Comparison of ENCODE assay signal across 1 cellular context in the genomic region with DNA sequence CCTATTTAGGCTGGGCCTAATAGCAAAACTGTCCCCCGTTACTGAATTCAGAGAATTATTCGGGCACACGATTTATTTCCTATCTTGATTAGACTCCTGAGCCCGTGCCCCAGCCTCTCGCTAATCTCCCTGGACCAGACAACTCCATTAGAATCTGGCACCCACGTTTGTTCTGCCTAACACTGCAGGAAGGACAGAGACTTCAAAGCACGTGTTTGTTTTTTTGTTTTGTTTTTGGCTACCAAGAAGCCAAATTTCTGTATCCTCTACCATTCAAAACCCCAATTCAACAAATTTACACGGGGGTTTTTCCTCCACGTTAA.
TF ChIP-seq lines count a peak whose summit lies in the region.

No MANE protein-coding gene starts in this region.

TF ChIP-seq in H1, 55 proteins besides CTCF, POLR2A, EP300 and RAD21:
- TF ChIP-seq CBX8 (IDR thresholded peaks at IDR 0.05; ENCODE audit: borderline replicate concordance, low read depth, low read length) (no peak), SIN3A (conservative IDR thresholded peaks at IDR 0.05 in 1 of 2, IDR thresholded peaks at IDR 0.05 in 1 of 2; ENCODE audit: low read depth in 1 of 2, low read length in 2 of 2) (no peak), RFX5 (IDR thresholded peaks at IDR 0.05; ENCODE audit: borderline replicate concordance, low read depth, low read length) (no peak), BACH1 (IDR thresholded peaks at IDR 0.05; ENCODE audit: low read length) (no peak), RXRA (IDR thresholded peaks at IDR 0.05; ENCODE audit: insufficient read depth, low read depth, low read length) (no peak), SP4 (IDR thresholded peaks at IDR 0.05; ENCODE audit: low read length) (no peak), RNF2 (IDR thresholded peaks at IDR 0.05; ENCODE audit: borderline replicate concordance, low read depth, low read length, missing control alignments, poor library complexity, severe bottlenecking) (no peak)
- TF ChIP-seq, protein P1, sequence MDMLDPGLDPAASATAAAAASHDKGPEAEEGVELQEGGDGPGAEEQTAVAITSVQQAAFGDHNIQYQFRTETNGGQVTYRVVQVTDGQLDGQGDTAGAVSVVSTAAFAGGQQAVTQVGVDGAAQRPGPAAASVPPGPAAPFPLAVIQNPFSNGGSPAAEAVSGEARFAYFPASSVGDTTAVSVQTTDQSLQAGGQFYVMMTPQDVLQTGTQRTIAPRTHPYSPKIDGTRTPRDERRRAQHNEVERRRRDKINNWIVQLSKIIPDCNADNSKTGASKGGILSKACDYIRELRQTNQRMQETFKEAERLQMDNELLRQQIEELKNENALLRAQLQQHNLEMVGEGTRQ (IDR thresholded peaks at IDR 0.05; ENCODE audit: low read length) = no peak
- TF ChIP-seq, protein P2, sequence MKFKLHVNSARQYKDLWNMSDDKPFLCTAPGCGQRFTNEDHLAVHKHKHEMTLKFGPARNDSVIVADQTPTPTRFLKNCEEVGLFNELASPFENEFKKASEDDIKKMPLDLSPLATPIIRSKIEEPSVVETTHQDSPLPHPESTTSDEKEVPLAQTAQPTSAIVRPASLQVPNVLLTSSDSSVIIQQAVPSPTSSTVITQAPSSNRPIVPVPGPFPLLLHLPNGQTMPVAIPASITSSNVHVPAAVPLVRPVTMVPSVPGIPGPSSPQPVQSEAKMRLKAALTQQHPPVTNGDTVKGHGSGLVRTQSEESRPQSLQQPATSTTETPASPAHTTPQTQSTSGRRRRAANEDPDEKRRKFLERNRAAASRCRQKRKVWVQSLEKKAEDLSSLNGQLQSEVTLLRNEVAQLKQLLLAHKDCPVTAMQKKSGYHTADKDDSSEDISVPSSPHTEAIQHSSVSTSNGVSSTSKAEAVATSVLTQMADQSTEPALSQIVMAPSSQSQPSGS (IDR thresholded peaks at IDR 0.05; ENCODE audit: low read length) = no peak
